ENCODE assay signal across 13 cellular contexts in genomic region chr21:36379236-36379635, GRCh38.
"Had no signal": no experiment of that assay in that cellular context is flagged by ENCODE, and none has a peak within 500 bp of the region (broad histone marks: within the 10 kb centered on the region; RNA-seq: fewer than 3 reads in every experiment).

No MANE protein-coding gene starts in this region.

- H3K27me3 ChIP-seq: hepatocyte had no signal

- ATAC-seq: activated T-helper 17 cell treated with anti-CD3 and anti-CD28 coated beads, Interleukin-2, amount 50 U/mL, for 72 hours; natural killer cell treated with Interleukin-12 subunit alpha and Interleukin-12 subunit beta and Interleukin-15 and Interleukin-18, amount 100 ng/mL, for 72 hours had no signal

- H2AFZ ChIP-seq: hepatocyte had no signal

- H3K27ac ChIP-seq: epithelial cell of prostate, hepatocyte, SK-N-MC, WERI-Rb-1 had no signal

- DNase-seq: activated CD4-positive, alpha-beta T cell treated with anti-CD3 and anti-CD28 coated beads for 4 hours; activated naive CD4-positive, alpha-beta T cell treated with anti-CD3 and anti-CD28 coated beads for 36 hours; activated T-cell treated with anti-CD3 and anti-CD28 coated beads for 4 hours; cortex of kidney; effector memory CD4-positive, alpha-beta T cell; small intestine; T-cell; WERI-Rb-1 had no signal

- H3K4me2 ChIP-seq: hepatocyte had no signal

- H3K4me3 ChIP-seq: hepatocyte, SK-N-MC had no signal
